14 cellular contexts compared by ENCODE assay signal in the genomic region with DNA sequence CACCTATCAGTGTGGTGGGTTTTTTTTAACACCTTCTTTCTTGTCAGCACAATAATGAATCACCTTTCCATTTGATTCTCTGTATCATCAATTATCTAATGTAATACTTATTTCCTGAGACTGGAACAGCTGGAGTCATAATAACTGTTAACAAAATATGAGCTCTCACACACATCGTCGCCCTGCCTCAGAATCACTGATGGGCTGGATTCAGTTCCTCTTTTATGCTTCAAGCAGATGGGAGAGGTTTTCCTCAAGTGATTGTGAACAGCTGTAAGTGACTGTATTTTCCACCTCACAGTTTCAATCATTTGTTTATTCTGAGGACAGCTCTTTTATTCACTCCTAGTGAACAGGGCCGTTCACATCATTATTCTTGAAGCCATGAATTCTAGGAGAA.
DNase-seq lines count a peak whose midpoint lies in the region; ATAC-seq and TF ChIP-seq lines count a peak whose summit lies in the region.
"Had no signal": no experiment of that assay in that cellular context is flagged by ENCODE, and none has a peak within 500 bp of the region (broad histone marks: within the 10 kb centered on the region; RNA-seq: fewer than 3 reads in every experiment).

No MANE protein-coding gene starts in this region.

- DNase-seq in GM13977 (ENCODE audit: low spot score), result peak; percentile 12
- DNase-seq in NOMO-1 treated with DMSO at 0.1 percent for 48 hours (lab: John Stamatoyannopoulos, UW; ENCODE audit: unreplicated experiment), result peak; percentile 77
- no peak for DNase-seq in WTC11 (ENCODE audit: low spot score)
- DNase-seq in SHP77 treated with DMSO at 0.1 percent for 48 hours (lab: John Stamatoyannopoulos, UW), result no peak
- DNase-seq in mucosa of descending colon, result no peak
- DNase-seq in MCF 10A (ENCODE audit: unreplicated experiment), result no peak
- DNase-seq: activated CD8-positive, alpha-beta memory T cell treated with anti-CD3 and anti-CD28 coated beads, Interleukin-2, amount 50 U/mL, for 48 hours; kidney; Right ventricle myocardium superior; WERI-Rb-1 had no signal

- CTCF ChIA-PET in WTC11 (lab: Charles Lee), result no interaction called here
- CTCF ChIA-PET in MCF 10A (lab: Yijun Ruan, JAX), result interaction anchor here (0.5 to 0.6 kb wide), 3 partner anchors 69 to 1268 kb away, joined by 3 to 4 read pairs (median 3); no protein-coding TSS in a partner anchor

- no peaks in the 10 kb centered on the region for H3K4me1 ChIP-seq in mucosa of descending colon (ENCODE audit: low read depth)

- no peaks in the 10 kb centered on the region for H3K27me3 Mint-ChIP-seq in WTC11 (ENCODE audit: low read depth)
- H3K27me3 Mint-ChIP-seq in MCF 10A (ENCODE audit: insufficient read depth, unreplicated experiment), result peaks cover 15% of the 10 kb centered on the region
- H3K27me3 Mint-ChIP-seq: activated naive CD8-positive, alpha-beta T cell had no signal

- no peaks in the 10 kb centered on the region for H3K36me3 Mint-ChIP-seq in WTC11
- no peaks in the 10 kb centered on the region for H3K36me3 Mint-ChIP-seq in MCF 10A (ENCODE audit: insufficient read depth, unreplicated experiment)
- H3K36me3 Mint-ChIP-seq: activated naive CD8-positive, alpha-beta T cell had no signal

- no peak overlapping the region for H3K4me3 ChIP-seq in mucosa of descending colon
- H3K4me3 ChIP-seq: skin epidermis had no signal

- no peak overlapping the region for H3K4me3 Mint-ChIP-seq in WTC11
- H3K4me3 Mint-ChIP-seq in MCF 10A (ENCODE audit: unreplicated experiment), result no peak overlapping the region
- H3K4me3 Mint-ChIP-seq: activated naive CD8-positive, alpha-beta T cell had no signal

- POLR2A ChIA-PET in WTC11 (lab: Charles Lee), result no interaction called here
- POLR2A ChIA-PET in MCF 10A (lab: Yijun Ruan, JAX), result no interaction called here

- H3K4me1 Mint-ChIP-seq in WTC11 (no peaks in the 10 kb centered on the region), MCF 10A (ENCODE audit: insufficient read depth, unreplicated experiment) (no peaks in the 10 kb centered on the region)

- no peaks in the 10 kb centered on the region for H3K9me3 Mint-ChIP-seq in WTC11
- no peaks in the 10 kb centered on the region for H3K9me3 Mint-ChIP-seq in MCF 10A (ENCODE audit: unreplicated experiment)

- intact Hi-C loops in mucosa of descending colon (cut with DNase I, micrococcal nuclease) (no loop called here), MCF 10A (cut with micrococcal nuclease) (no loop called here)

- ATAC-seq in GM19455 (IDR thresholded peaks at IDR 0.05; ENCODE audit: unreplicated experiment) (peak; percentile 60), HG03025 (IDR thresholded peaks at IDR 0.05; ENCODE audit: low FRiP score, unreplicated experiment) (peak; percentile 97), WTC11 (no peak), mucosa of descending colon (no peak)

- no peaks in the 10 kb centered on the region for H3K36me3 ChIP-seq in mucosa of descending colon (ENCODE audit: low read depth)
- H3K36me3 ChIP-seq: WERI-Rb-1 had no signal

- no TSS peak for BruUV-seq in MCF 10A (replicated peaks; lab: Mats Ljungman, UMichigan)

- H3K27ac Mint-ChIP-seq in WTC11 (no peak overlapping the region), MCF 10A (ENCODE audit: low read depth, unreplicated experiment) (no peak overlapping the region)
- H3K27ac Mint-ChIP-seq: activated naive CD8-positive, alpha-beta T cell had no signal

- TF ChIP-seq CTCF in GM13977 (IDR thresholded peaks at IDR 0.05; ENCODE audit: extremely low read depth, insufficient read depth, missing control alignments) (no peak), WTC11 (IDR thresholded peaks at IDR 0.05) (no peak), mucosa of descending colon (IDR thresholded peaks at IDR 0.05) (no peak), MCF 10A (IDR thresholded peaks at IDR 0.05; ENCODE audit: unreplicated experiment) (no peak)

- no peaks in the 10 kb centered on the region for H3K9me3 ChIP-seq in mucosa of descending colon

- in situ Hi-C loops in GM13977 (cut with MboI; ENCODE audit: low pct_unique_long_range_greater_than_20kb, low sequenced_read_pairs, unreplicated experiment), result no loop called here

TF ChIP-seq in WTC11, 78 proteins besides CTCF, POLR2A, EP300 and RAD21 (continues in another document):
- no peak for TF ChIP-seq ETV6 (CRISPR knock-in tag; IDR thresholded peaks at IDR 0.05)
- TF ChIP-seq, protein P1, sequence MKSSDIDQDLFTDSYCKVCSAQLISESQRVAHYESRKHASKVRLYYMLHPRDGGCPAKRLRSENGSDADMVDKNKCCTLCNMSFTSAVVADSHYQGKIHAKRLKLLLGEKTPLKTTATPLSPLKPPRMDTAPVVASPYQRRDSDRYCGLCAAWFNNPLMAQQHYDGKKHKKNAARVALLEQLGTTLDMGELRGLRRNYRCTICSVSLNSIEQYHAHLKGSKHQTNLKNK (CRISPR knock-in tag; IDR thresholded peaks at IDR 0.05), result no peak
- TF ChIP-seq, protein P2, sequence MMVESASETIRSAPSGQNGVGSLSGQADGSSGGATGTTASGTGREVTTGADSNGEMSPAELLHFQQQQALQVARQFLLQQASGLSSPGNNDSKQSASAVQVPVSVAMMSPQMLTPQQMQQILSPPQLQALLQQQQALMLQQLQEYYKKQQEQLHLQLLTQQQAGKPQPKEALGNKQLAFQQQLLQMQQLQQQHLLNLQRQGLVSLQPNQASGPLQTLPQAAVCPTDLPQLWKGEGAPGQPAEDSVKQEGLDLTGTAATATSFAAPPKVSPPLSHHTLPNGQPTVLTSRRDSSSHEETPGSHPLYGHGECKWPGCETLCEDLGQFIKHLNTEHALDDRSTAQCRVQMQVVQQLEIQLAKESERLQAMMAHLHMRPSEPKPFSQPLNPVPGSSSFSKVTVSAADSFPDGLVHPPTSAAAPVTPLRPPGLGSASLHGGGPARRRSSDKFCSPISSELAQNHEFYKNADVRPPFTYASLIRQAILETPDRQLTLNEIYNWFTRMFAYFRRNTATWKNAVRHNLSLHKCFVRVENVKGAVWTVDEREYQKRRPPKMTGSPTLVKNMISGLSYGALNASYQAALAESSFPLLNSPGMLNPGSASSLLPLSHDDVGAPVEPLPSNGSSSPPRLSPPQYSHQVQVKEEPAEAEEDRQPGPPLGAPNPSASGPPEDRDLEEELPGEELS (CRISPR knock-in tag; IDR thresholded peaks at IDR 0.05), result no peak
- TF ChIP-seq, protein P3, sequence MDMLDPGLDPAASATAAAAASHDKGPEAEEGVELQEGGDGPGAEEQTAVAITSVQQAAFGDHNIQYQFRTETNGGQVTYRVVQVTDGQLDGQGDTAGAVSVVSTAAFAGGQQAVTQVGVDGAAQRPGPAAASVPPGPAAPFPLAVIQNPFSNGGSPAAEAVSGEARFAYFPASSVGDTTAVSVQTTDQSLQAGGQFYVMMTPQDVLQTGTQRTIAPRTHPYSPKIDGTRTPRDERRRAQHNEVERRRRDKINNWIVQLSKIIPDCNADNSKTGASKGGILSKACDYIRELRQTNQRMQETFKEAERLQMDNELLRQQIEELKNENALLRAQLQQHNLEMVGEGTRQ (CRISPR knock-in tag; IDR thresholded peaks at IDR 0.05), result no peak
- TF ChIP-seq, protein P4, sequence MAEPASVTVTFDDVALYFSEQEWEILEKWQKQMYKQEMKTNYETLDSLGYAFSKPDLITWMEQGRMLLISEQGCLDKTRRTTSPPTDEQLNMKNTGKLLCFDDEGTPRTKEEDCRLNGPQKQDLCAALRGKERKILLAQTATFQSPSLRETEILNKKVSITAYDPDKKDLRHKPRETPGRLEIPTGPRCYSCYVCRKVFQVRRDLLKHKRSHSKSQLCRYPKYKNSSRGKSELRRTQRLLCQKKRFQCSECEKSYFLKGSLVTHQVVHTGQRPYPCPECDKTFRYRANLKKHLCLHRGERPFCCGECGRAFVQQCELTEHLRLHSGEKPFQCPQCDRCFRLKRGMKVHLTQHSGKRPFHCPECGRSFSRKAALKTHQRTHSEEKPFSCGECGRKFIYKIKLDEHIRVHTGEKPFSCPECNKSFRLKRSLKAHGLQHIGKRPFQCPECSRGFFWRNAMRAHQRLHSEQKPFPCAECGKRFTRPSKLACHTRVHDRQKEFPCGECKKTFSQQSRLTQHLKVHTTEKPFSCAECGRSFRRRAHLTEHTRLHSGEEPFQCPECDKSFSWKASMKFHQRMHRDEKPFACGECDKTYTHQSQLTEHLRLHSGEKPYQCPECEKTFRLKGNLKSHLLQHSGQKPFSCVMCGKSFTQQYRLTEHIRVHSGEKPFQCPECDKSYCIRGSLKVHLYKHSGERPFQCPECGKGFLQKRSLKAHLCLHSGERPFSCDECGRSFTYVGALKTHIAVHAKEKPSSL (CRISPR knock-in tag; conservative IDR thresholded peaks at IDR 0.05), result no peak
- no peak for TF ChIP-seq NFYB (CRISPR knock-in tag; conservative IDR thresholded peaks at IDR 0.05; ENCODE audit: low read depth)
- TF ChIP-seq, protein P5, sequence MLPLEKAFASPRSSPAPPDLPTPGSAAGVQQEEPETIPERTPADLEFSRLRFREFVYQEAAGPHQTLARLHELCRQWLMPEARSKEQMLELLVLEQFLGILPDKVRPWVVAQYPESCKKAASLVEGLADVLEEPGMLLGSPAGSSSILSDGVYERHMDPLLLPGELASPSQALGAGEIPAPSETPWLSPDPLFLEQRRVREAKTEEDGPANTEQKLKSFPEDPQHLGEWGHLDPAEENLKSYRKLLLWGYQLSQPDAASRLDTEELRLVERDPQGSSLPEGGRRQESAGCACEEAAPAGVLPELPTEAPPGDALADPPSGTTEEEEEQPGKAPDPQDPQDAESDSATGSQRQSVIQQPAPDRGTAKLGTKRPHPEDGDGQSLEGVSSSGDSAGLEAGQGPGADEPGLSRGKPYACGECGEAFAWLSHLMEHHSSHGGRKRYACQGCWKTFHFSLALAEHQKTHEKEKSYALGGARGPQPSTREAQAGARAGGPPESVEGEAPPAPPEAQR (CRISPR knock-in tag; IDR thresholded peaks at IDR 0.05), result no peak
- TF ChIP-seq, protein P6, sequence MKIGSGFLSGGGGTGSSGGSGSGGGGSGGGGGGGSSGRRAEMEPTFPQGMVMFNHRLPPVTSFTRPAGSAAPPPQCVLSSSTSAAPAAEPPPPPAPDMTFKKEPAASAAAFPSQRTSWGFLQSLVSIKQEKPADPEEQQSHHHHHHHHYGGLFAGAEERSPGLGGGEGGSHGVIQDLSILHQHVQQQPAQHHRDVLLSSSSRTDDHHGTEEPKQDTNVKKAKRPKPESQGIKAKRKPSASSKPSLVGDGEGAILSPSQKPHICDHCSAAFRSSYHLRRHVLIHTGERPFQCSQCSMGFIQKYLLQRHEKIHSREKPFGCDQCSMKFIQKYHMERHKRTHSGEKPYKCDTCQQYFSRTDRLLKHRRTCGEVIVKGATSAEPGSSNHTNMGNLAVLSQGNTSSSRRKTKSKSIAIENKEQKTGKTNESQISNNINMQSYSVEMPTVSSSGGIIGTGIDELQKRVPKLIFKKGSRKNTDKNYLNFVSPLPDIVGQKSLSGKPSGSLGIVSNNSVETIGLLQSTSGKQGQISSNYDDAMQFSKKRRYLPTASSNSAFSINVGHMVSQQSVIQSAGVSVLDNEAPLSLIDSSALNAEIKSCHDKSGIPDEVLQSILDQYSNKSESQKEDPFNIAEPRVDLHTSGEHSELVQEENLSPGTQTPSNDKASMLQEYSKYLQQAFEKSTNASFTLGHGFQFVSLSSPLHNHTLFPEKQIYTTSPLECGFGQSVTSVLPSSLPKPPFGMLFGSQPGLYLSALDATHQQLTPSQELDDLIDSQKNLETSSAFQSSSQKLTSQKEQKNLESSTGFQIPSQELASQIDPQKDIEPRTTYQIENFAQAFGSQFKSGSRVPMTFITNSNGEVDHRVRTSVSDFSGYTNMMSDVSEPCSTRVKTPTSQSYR (CRISPR knock-in tag; IDR thresholded peaks at IDR 0.05), result no peak

Comparison
In these comparisons a context has a peak if more than half of its experiments do, and no peak if none do; other contexts are left out.
1. DNase-seq: peak in GM13977 (single experiment) and NOMO-1 treated with DMSO at 0.1 percent for 48 hours (single experiment); none in WTC11 (single experiment), SHP77 treated with DMSO at 0.1 percent for 48 hours (single experiment), mucosa of descending colon (0 of 3) and MCF 10A (single experiment).
2. ATAC-seq: peak in GM19455 (single experiment) and HG03025 (single experiment); none in WTC11 (single experiment) and mucosa of descending colon (single experiment).